ENCODE assay signal across 24 cellular contexts in genomic region chr15:88312941-88313579, GRCh38. TPM values are rescaled to one million over a fixed set of nuclear protein-coding genes. Genes with fewer than 3 reads are reported as not detected.
"Had no signal": no experiment of that assay in that cellular context is flagged by ENCODE, and none has a peak within 500 bp of the region (broad histone marks: within the 10 kb centered on the region; RNA-seq: fewer than 3 reads in every experiment).

No MANE protein-coding gene starts in this region.

- H3K27me3 ChIP-seq: body of pancreas, hepatocyte, ovary, tibial artery had no signal

- H3K79me2 ChIP-seq: hepatocyte had no signal

- H2AFZ ChIP-seq: hepatocyte had no signal

- H3K27ac ChIP-seq: body of pancreas, cardiac muscle cell, hepatocyte, ovary, prostate gland, tibial artery had no signal

- H3K9me3 ChIP-seq: body of pancreas, ovary, prostate gland, tibial artery had no signal

- H3K4me1 ChIP-seq: body of pancreas, prostate gland, tibial artery had no signal

- ATAC-seq: activated naive CD8-positive, alpha-beta T cell treated with anti-CD3 and anti-CD28 coated beads, Interleukin-2, amount 50 U/mL, for 24 hours; body of pancreas; left lobe of liver; natural killer cell had no signal

- H3K4me2 ChIP-seq: hepatocyte had no signal

- H3K4me3 ChIP-seq: body of pancreas, cardiac muscle cell, hepatocyte, ovary, prostate gland, tibial artery had no signal

- H3K36me3 ChIP-seq: cardiac muscle cell, ovary, prostate gland, tibial artery had no signal

- DNase-seq: activated CD4-positive, alpha-beta memory T cell treated with anti-CD3 and anti-CD28 coated beads, Interleukin-2, amount 10 ng/mL, durations not matched to agents 7 days and 5 days; activated CD4-positive, alpha-beta T cell treated with anti-CD3 and anti-CD28 coated beads, Interleukin-2, amount 10 ng/mL, durations not matched to agents 24 days and 14 days; activated CD4-positive, CD25-positive, alpha-beta regulatory T cell; activated gamma-delta T cell; activated naive CD4-positive, alpha-beta T cell treated with anti-CD3 and anti-CD28 coated beads, Interleukin-2, amount 50 U/mL, for 16 hours; activated naive CD8-positive, alpha-beta T cell treated with anti-CD3 and anti-CD28 coated beads, Interleukin-2, amount 50 U/mL, for 24 hours; body of pancreas; cortex of kidney; effector CD8-positive, alpha-beta T cell; erythroblast; foreskin melanocyte; glutamatergic neuron; immature natural killer cell; natural killer cell; ovary; stimulated activated CD4-positive, alpha-beta T cell treated with anti-CD3 and anti-CD28 coated beads, Interleukin-12 subunit alpha, Interleukin-12 subunit beta, amount 100 ng/mL, for 4 hours; substantia nigra; tibial artery had no signal

RNA-seq across cellular contexts. Expression of gene NTRK3, which starts 56.5 kb away (rescaled TPM):
- total RNA-seq: activated CD4-positive, alpha-beta memory T cell treated with anti-CD3 and anti-CD28 coated beads, Interleukin-2, amount 10 ng/mL, durations not matched to agents 7 days and 5 days; kidney epithelial cell; lung microvascular endothelial cell; natural killer cell had no signal
- polyA plus RNA-seq: immature natural killer cell had no signal
